In the genomic region with DNA sequence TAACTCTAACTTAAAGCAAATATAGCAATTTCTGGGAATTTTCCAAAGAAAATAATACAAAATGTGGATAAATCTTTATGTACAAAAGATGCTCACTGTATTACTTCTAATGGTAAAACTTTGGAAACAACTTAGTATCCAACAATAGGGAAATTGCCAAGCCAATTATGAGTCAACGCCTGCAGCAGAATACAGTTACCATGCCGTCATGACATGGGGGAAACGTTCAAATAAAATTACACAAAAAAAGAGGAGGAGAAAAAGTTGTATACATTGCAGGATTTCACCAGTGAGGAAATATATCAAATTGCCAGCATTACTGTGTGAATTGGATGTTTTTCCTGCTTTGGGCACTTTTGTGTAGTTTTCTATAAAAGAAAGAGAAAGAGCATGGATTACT, we compare ENCODE assay signal across 9 cellular contexts.
DNase-seq lines count a peak whose midpoint lies in the region; ATAC-seq and TF ChIP-seq lines count a peak whose summit lies in the region.
"Had no signal": no experiment of that assay in that cellular context is flagged by ENCODE, and none has a peak within 500 bp of the region (broad histone marks: within the 10 kb centered on the region; RNA-seq: fewer than 3 reads in every experiment).

No MANE protein-coding gene starts in this region.

- H3K4me1 ChIP-seq in fibroblast of lung (ENCODE audit: control insufficient read depth, extremely low read depth, insufficient read depth, low read length): no peaks in the 10 kb centered on the region

- H3K27me3 ChIP-seq in fibroblast of lung (ENCODE audit: control insufficient read depth, insufficient read depth, low read length): no peaks in the 10 kb centered on the region

- peak overlapping the region; percentile 93 for H3K4me2 ChIP-seq in fibroblast of lung (ENCODE audit: extremely low read depth, insufficient read depth, low read length)

- H3K27ac ChIP-seq in fibroblast of lung (ENCODE audit: insufficient read depth, low read length) (no peak overlapping the region), skin epidermis (peak overlapping the region in 10 of 21 experiments; percentile 66 to 91 (median 78))

- CTCF ChIA-PET in activated CD4-positive, alpha-beta T cell treated with anti-CD3 and anti-CD28 coated beads for 36 hours (lab: Charles Lee): no interaction called here

- peak overlapping the region; percentile 53 for H3K4me3 Mint-ChIP-seq in activated CD4-positive, alpha-beta T cell treated with anti-CD3 and anti-CD28 coated beads, Interleukin-2, amount 10 ng/mL, durations not matched to agents 24 days and 14 days
- H3K4me3 Mint-ChIP-seq in activated CD4-positive, alpha-beta T cell treated with anti-CD3 and anti-CD28 coated beads for 36 hours: no peak overlapping the region

- no peaks in the 10 kb centered on the region for H4K20me1 ChIP-seq in fibroblast of lung (ENCODE audit: control insufficient read depth, extremely low read depth, insufficient read depth, low read length)

- H3K36me3 ChIP-seq in fibroblast of lung (ENCODE audit: control insufficient read depth, insufficient read depth, low read length): no peaks in the 10 kb centered on the region

- no peak for ATAC-seq in activated CD4-positive, alpha-beta T cell treated with anti-CD3 and anti-CD28 coated beads for 36 hours
- no peak for ATAC-seq in activated CD4-positive, CD25-positive, alpha-beta regulatory T cell treated with anti-CD3 and anti-CD28 coated beads, Interleukin-2, amount 50 U/mL, for 24 hours

- intact Hi-C loops in activated CD4-positive, alpha-beta T cell treated with anti-CD3 and anti-CD28 coated beads, Interleukin-2, amount 10 ng/mL, durations not matched to agents 24 days and 14 days (cut with micrococcal nuclease): loop anchor here (2.0 to 5.0 kb wide), 2 partner anchors 30 to 137 kb away; no protein-coding TSS in a partner anchor
- intact Hi-C loops in activated CD4-positive, alpha-beta T cell treated with anti-CD3 and anti-CD28 coated beads for 36 hours (cut with DNase I, micrococcal nuclease): no loop called here

- TF ChIP-seq CTCF in fibroblast of lung (conservative IDR thresholded peaks at IDR 0.05 in 1 of 2, IDR thresholded peaks at IDR 0.05 in 1 of 2; ENCODE audit: low read depth in 1 of 2, low read length in 2 of 2): no peak

- POLR2A ChIA-PET in activated CD4-positive, alpha-beta T cell treated with anti-CD3 and anti-CD28 coated beads for 36 hours (lab: Charles Lee): no interaction called here

- no peak for DNase-seq in activated CD4-positive, alpha-beta T cell treated with anti-CD3 and anti-CD28 coated beads, Interleukin-2, amount 10 ng/mL, durations not matched to agents 24 days and 14 days
- DNase-seq in activated CD4-positive, alpha-beta T cell treated with anti-CD3 and anti-CD28 coated beads for 36 hours: no peak
- peak; percentile 48 for DNase-seq in RKO (ENCODE audit: low spot score)
- peak; percentile 80 to 89 for DNase-seq in fibroblast of lung (ENCODE audit: low read depth in 2 of 2)
- DNase-seq in Kasumi-1 (lab: John Stamatoyannopoulos, UW): no peak
- DNase-seq in activated gamma-delta T cell treated with Interleukin-2 at 50 U/mL for 16 hours: no peak
- DNase-seq: stimulated activated CD4-positive, alpha-beta T cell treated with anti-CD3 and anti-CD28 coated beads, Interleukin-2, amount 100 ng/mL, for 24 hours had no signal

- H3K9ac ChIP-seq in fibroblast of lung (ENCODE audit: insufficient read depth, low read length): no peak overlapping the region

- no peaks in the 10 kb centered on the region for H3K79me2 ChIP-seq in fibroblast of lung (ENCODE audit: control insufficient read depth, insufficient read depth, low read length)

- H3K4me3 ChIP-seq in fibroblast of lung (replicated peaks in 1 of 4; ENCODE audit: control extremely low read depth in 1 of 4, insufficient read depth in 1 of 4, low read depth in 3 of 4, low read length in 4 of 4) (peak overlapping the region; percentile 60 to 89 (median 83)), skin epidermis (peak overlapping the region; percentile 53 to 83 (median 69))

- H3K9me3 ChIP-seq in fibroblast of lung (ENCODE audit: control insufficient read depth, insufficient read depth, low read depth, low read length): no peaks in the 10 kb centered on the region

- peaks cover 43% of the 10 kb centered on the region for H3K27me3 Mint-ChIP-seq in activated CD4-positive, alpha-beta T cell treated with anti-CD3 and anti-CD28 coated beads, Interleukin-2, amount 10 ng/mL, durations not matched to agents 24 days and 14 days
- H3K27me3 Mint-ChIP-seq in activated CD4-positive, alpha-beta T cell treated with anti-CD3 and anti-CD28 coated beads for 36 hours: peaks cover 42% of the 10 kb centered on the region

- no peak overlapping the region for H3K27ac Mint-ChIP-seq in activated CD4-positive, alpha-beta T cell treated with anti-CD3 and anti-CD28 coated beads, Interleukin-2, amount 10 ng/mL, durations not matched to agents 24 days and 14 days
- no peak overlapping the region for H3K27ac Mint-ChIP-seq in activated CD4-positive, alpha-beta T cell treated with anti-CD3 and anti-CD28 coated beads for 36 hours

- peaks cover 36% of the 10 kb centered on the region for H3K4me1 Mint-ChIP-seq in activated CD4-positive, alpha-beta T cell treated with anti-CD3 and anti-CD28 coated beads, Interleukin-2, amount 10 ng/mL, durations not matched to agents 24 days and 14 days
- peaks cover 27% of the 10 kb centered on the region for H3K4me1 Mint-ChIP-seq in activated CD4-positive, alpha-beta T cell treated with anti-CD3 and anti-CD28 coated beads for 36 hours

- H3K36me3 Mint-ChIP-seq in activated CD4-positive, alpha-beta T cell treated with anti-CD3 and anti-CD28 coated beads, Interleukin-2, amount 10 ng/mL, durations not matched to agents 24 days and 14 days (ENCODE audit: low read depth): no peaks in the 10 kb centered on the region
- H3K36me3 Mint-ChIP-seq in activated CD4-positive, alpha-beta T cell treated with anti-CD3 and anti-CD28 coated beads for 36 hours (ENCODE audit: low read depth): no peaks in the 10 kb centered on the region

- H3K9me3 Mint-ChIP-seq in activated CD4-positive, alpha-beta T cell treated with anti-CD3 and anti-CD28 coated beads, Interleukin-2, amount 10 ng/mL, durations not matched to agents 24 days and 14 days: no peaks in the 10 kb centered on the region
- no peaks in the 10 kb centered on the region for H3K9me3 Mint-ChIP-seq in activated CD4-positive, alpha-beta T cell treated with anti-CD3 and anti-CD28 coated beads for 36 hours (ENCODE audit: low read depth)

- no peak overlapping the region for H2AFZ ChIP-seq in fibroblast of lung (ENCODE audit: low read length)

Comparison
In these comparisons a context has a peak if more than half of its experiments do, and no peak if none do; other contexts are left out.
1. DNase-seq: peak in RKO (single experiment) and fibroblast of lung (2 of 2); none in activated CD4-positive, alpha-beta T cell treated with anti-CD3 and anti-CD28 coated beads, Interleukin-2, amount 10 ng/mL, durations not matched to agents 24 days and 14 days (single experiment), activated CD4-positive, alpha-beta T cell treated with anti-CD3 and anti-CD28 coated beads for 36 hours (single experiment), Kasumi-1 (0 of 2) and activated gamma-delta T cell treated with Interleukin-2 at 50 U/mL for 16 hours (single experiment).